Comparison of ENCODE assay signal across 28 cellular contexts in the genomic region with DNA sequence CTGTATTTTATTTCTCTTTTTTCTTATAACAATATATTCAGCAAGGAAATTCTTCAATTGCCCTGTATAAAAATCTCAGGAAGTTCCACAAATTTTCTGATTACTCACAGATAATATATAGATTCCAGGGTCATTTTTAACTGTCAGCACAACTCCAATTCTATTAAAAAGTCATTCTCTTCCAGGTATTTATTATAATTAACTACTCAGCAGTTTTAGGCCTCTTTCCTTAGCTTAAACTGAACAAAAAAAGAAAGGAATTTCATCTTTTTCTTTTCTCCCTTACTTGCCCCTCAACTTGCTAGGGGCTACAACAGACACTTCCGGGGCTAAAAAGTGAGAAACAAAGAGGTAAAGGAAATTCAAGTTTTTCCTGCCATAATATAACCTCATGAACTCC.
"Had no signal": no experiment of that assay in that cellular context is flagged by ENCODE, and none has a peak within 500 bp of the region (broad histone marks: within the 10 kb centered on the region; RNA-seq: fewer than 3 reads in every experiment).

No MANE protein-coding gene starts in this region.

- H2AFZ ChIP-seq: hepatocyte had no signal

- FAIRE-seq: endometrium, endothelial cell of umbilical vein, frontal cortex had no signal

- H3K4me1 ChIP-seq: colonic mucosa, esophagus muscularis mucosa, esophagus squamous epithelium, foreskin keratinocyte, gastrocnemius medialis, gastroesophageal sphincter, heart left ventricle, heart right ventricle had no signal

- H3K9me3 ChIP-seq: colonic mucosa, esophagus squamous epithelium, gastrocnemius medialis had no signal

- H3K79me2 ChIP-seq: hepatocyte had no signal

- H3K27ac ChIP-seq: colonic mucosa, coronary artery, dorsolateral prefrontal cortex, epithelial cell of prostate, esophagus muscularis mucosa, esophagus squamous epithelium, foreskin keratinocyte, gastrocnemius medialis, gastroesophageal sphincter, heart left ventricle, heart right ventricle, hepatocyte had no signal

- H3K4me3 ChIP-seq: colonic mucosa, coronary artery, dorsolateral prefrontal cortex, esophagus muscularis mucosa, esophagus squamous epithelium, gastrocnemius medialis, gastroesophageal sphincter, heart left ventricle, heart right ventricle, hepatocyte had no signal

- H3K27me3 ChIP-seq: colonic mucosa, dorsolateral prefrontal cortex, esophagus muscularis mucosa, esophagus squamous epithelium, foreskin keratinocyte, gastrocnemius medialis, gastroesophageal sphincter, heart left ventricle, heart right ventricle, hepatocyte had no signal

- H3K36me3 ChIP-seq: colonic mucosa, esophagus muscularis mucosa, esophagus squamous epithelium, gastrocnemius medialis, gastroesophageal sphincter, heart left ventricle, heart right ventricle had no signal

- H3K4me2 ChIP-seq: hepatocyte had no signal

- ATAC-seq: effector memory CD8-positive, alpha-beta T cell; esophagus mucosa; foreskin keratinocyte; gastrocnemius medialis; gastroesophageal sphincter; heart left ventricle; heart right ventricle had no signal

- DNase-seq: colonic mucosa; cortex of kidney; dermis blood vessel endothelial cell; dorsolateral prefrontal cortex; effector CD4-positive, alpha-beta T cell; effector CD8-positive, alpha-beta T cell; effector memory CD4-positive, alpha-beta T cell; effector memory CD8-positive, alpha-beta T cell; endodermal cell; erythroblast; esophagus squamous epithelium; foreskin fibroblast; foreskin keratinocyte; foreskin melanocyte; gastrocnemius medialis; glutamatergic neuron; head of caudate nucleus; heart left ventricle; heart right ventricle had no signal
